ENCODE assay signal across 24 cellular contexts in the genomic region with DNA sequence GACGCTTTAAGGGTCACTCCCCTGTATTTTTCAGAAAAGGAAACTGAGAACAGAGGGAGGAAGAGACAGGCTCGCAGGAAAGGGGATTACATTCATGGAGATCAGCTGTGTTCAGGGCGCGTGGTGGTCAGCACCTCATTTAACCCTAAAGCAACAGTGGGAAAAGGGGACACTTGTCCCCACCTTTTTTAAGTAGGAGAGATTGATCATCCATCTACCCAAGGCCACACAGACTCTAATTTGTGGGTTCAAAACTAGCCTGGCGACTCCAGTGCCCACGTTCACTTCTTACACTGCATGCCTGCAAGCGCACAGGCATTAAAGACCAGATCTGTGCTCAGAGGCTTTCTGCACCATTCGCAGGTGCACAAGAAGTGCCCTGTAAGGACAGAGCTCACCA.
"Had no signal": no experiment of that assay in that cellular context is flagged by ENCODE, and none has a peak within 500 bp of the region (broad histone marks: within the 10 kb centered on the region; RNA-seq: fewer than 3 reads in every experiment).

No MANE protein-coding gene starts in this region.

- H3K4me1 ChIP-seq: colonic mucosa, foreskin keratinocyte, left lung, lower lobe of right lung had no signal

- DNase-seq: colonic mucosa; cortex of kidney; effector CD8-positive, alpha-beta T cell; effector memory CD8-positive, alpha-beta T cell; endodermal cell; erythroblast; foreskin keratinocyte; heart left ventricle; hypothalamus; immature natural killer cell; islet precursor cell; kidney; kidney glomerular epithelial cell; left colon; left lung; left ventricle myocardium superior; lower lobe of right lung; mesendoderm; mucosa of descending colon; naive B cell had no signal

- H3K9me3 ChIP-seq: colonic mucosa, gastroesophageal sphincter, heart left ventricle, left lung, lower lobe of right lung, mucosa of descending colon had no signal

- ATAC-seq: effector memory CD8-positive, alpha-beta T cell; esophagus mucosa; foreskin keratinocyte; gastroesophageal sphincter; heart left ventricle; left colon; left lung; left ventricle myocardium superior; lower lobe of right lung; mucosa of descending colon had no signal

- H3K4me3 ChIP-seq: colonic mucosa, gastroesophageal sphincter, heart left ventricle, hepatocyte, left lung, lower lobe of right lung, mucosa of descending colon had no signal

- H3K27ac ChIP-seq: colonic mucosa, epithelial cell of prostate, foreskin keratinocyte, gastroesophageal sphincter, heart left ventricle, hepatocyte, left lung, lower lobe of right lung had no signal

- H3K36me3 ChIP-seq: colonic mucosa had no signal

- H3K27me3 ChIP-seq: colonic mucosa, foreskin keratinocyte, gastroesophageal sphincter, heart left ventricle, hepatocyte had no signal
